In genomic region chr3:114685053-114685630, GRCh38 we compare ENCODE assay signal across 21 cellular contexts.
DNase-seq lines count a peak whose midpoint lies in the region; ATAC-seq, FAIRE-seq and TF ChIP-seq lines count a peak whose summit lies in the region.
"Had no signal": no experiment of that assay in that cellular context is flagged by ENCODE, and none has a peak within 500 bp of the region (broad histone marks: within the 10 kb centered on the region; RNA-seq: fewer than 3 reads in every experiment).

No MANE protein-coding gene starts in this region.

- POLR2A ChIA-PET in A549 (lab: Yijun Ruan, JAX), result no interaction called here

- no peak for ATAC-seq in A549
- ATAC-seq: naive thymus-derived CD8-positive, alpha-beta T cell; stimulated activated memory B cell treated with anti-CD40 and anti-IgM and Interleukin-4, amounts not matched to agents 10 μg/mL and 1 μg/mL and 100 μg/mL, for 72 hours; upper lobe of right lung had no signal

- no peak overlapping the region for H3K27ac ChIP-seq in A549
- no peak overlapping the region for H3K27ac ChIP-seq in GM23248
- H3K27ac ChIP-seq in ectodermal cell (ENCODE audit: insufficient read depth, low read depth, low read length, poor library complexity, severe bottlenecking), result peak overlapping the region; percentile 47
- H3K27ac ChIP-seq: brain microvascular endothelial cell, sigmoid colon, upper lobe of right lung had no signal

- H3K9ac ChIP-seq in GM23248 (peak overlapping the region; percentile 41), mucosa of stomach (ENCODE audit: low read length) (peak overlapping the region; percentile 18)

- H3K9me2 ChIP-seq in GM23248 (ENCODE audit: insufficient read depth), result no peaks in the 10 kb centered on the region

- peak overlapping the region; percentile 40; the same call in 1 of the 2 replicates for H2AFZ ChIP-seq in GM23248

- CTCF ChIA-PET in A549 (lab: Yijun Ruan, JAX), result interaction anchor here (2.1 kb wide), 1 partner anchor 10 kb away, joined by 6 read pairs; no protein-coding TSS in a partner anchor

- TF ChIP-seq CTCF in A549 (IDR thresholded peaks at IDR 0.05), result no peak

- H3K36me3 ChIP-seq in GM23248 (ENCODE audit: low read depth), result no peaks in the 10 kb centered on the region
- H3K36me3 ChIP-seq in ectodermal cell (ENCODE audit: control insufficient read depth, insufficient read depth, low read length), result no peaks in the 10 kb centered on the region
- H3K36me3 ChIP-seq in mucosa of stomach (ENCODE audit: control insufficient read depth, insufficient read depth, low read length), result no peaks in the 10 kb centered on the region
- H3K36me3 ChIP-seq: brain microvascular endothelial cell, sigmoid colon, upper lobe of right lung had no signal

- WGBS in A549 (ENCODE audit: missing lambda C conversion rate), result 97% methylated on average over 6 of the region's 6 CpGs
- 72% methylated on average over 6 of the region's 6 CpGs for WGBS in GM23248 (ENCODE audit: low coverage in 1 of 2, low lambda C conversion rate in 2 of 2, missing lambda C conversion rate in 2 of 2), 2 experiments
- WGBS in ectodermal cell, 2 experiments, result 83 to 98% methylated on average over 4 to 6 of the region's 6 CpGs

- H3K4me3 ChIP-seq in A549 (no peak overlapping the region), GM23248 (peak overlapping the region; percentile 43), ectodermal cell (ENCODE audit: insufficient read depth, low read depth, low read length) (no peak overlapping the region), mucosa of stomach (ENCODE audit: low read length) (no peak overlapping the region)
- H3K4me3 ChIP-seq: sigmoid colon, upper lobe of right lung had no signal

- DNase-seq in A549 (ENCODE audit: low read depth in 1 of 2, low spot score in 1 of 2) (no peak), GM23248 (peak; percentile 32), NCI-H2196 treated with DMSO at 0.1 percent for 48 hours (lab: John Stamatoyannopoulos, UW; ENCODE audit: unreplicated experiment) (no peak), NCI-H1694 treated with DMSO at 0.1 percent for 48 hours (lab: John Stamatoyannopoulos, UW) (no peak), NCI-H1930 (lab: John Stamatoyannopoulos, UW) (no peak), NCI-H345 (lab: John Stamatoyannopoulos, UW) (no peak)
- DNase-seq: activated CD4-positive, alpha-beta T cell treated with anti-CD3 and anti-CD28 coated beads for 1 hour; activated CD8-positive, alpha-beta memory T cell treated with anti-CD3 and anti-CD28 coated beads, Interleukin-2, amount 50 U/mL, for 4 hours; activated naive CD4-positive, alpha-beta T cell treated with anti-CD3 and anti-CD28 coated beads, Interleukin-2, amount 10 ng/mL, durations not matched to agents 7 days and 5 days; brain microvascular endothelial cell; glutamatergic neuron; kidney; naive thymus-derived CD8-positive, alpha-beta T cell; NCI-H2171 treated with DMSO at 0.1 percent for 48 hours; NK-92 treated with Interleukin-12 subunit alpha and Interleukin-12 subunit beta, amount 100 ng/mL, for 24 hours; sigmoid colon; T-helper 2 cell; upper lobe of right lung had no signal

- TF ChIP-seq EP300 in A549 (IDR thresholded peaks at IDR 0.05), result no peak

- H3K4me1 ChIP-seq in A549, result peaks cover 11% of the 10 kb centered on the region
- peaks cover 11% of the 10 kb centered on the region for H3K4me1 ChIP-seq in GM23248 (ENCODE audit: insufficient read depth)
- peaks cover 6% of the 10 kb centered on the region for H3K4me1 ChIP-seq in ectodermal cell (ENCODE audit: control insufficient read depth, insufficient read depth, low read length)
- H3K4me1 ChIP-seq in mucosa of stomach (ENCODE audit: control insufficient read depth, insufficient read depth, low read length), result peaks cover 11% of the 10 kb centered on the region
- H3K4me1 ChIP-seq: sigmoid colon had no signal

- no peak for TF ChIP-seq RAD21 in A549 (conservative IDR thresholded peaks at IDR 0.05 in 1 of 2, IDR thresholded peaks at IDR 0.05 in 1 of 2)

- no peak for TF ChIP-seq POLR2A in A549 (IDR thresholded peaks at IDR 0.05; ENCODE audit: low read length)

- in situ Hi-C loops in GM23248 (cut with MboI), result no loop called here

- H3F3A ChIP-seq in GM23248 (ENCODE audit: insufficient read depth), result no peaks in the 10 kb centered on the region

- peak overlapping the region; percentile 43; the same call in 1 of the 3 replicates for H3K4me2 ChIP-seq in A549
- H3K4me2 ChIP-seq in GM23248 (ENCODE audit: unreplicated experiment), result peak overlapping the region; percentile 59

- H3K9me3 ChIP-seq in A549 (no peaks in the 10 kb centered on the region), GM23248 (ENCODE audit: low read depth) (no peaks in the 10 kb centered on the region), ectodermal cell (ENCODE audit: control insufficient read depth, low read length) (no peaks in the 10 kb centered on the region), mucosa of stomach (ENCODE audit: control insufficient read depth, low read length) (no peaks in the 10 kb centered on the region)
- H3K9me3 ChIP-seq: sigmoid colon, upper lobe of right lung had no signal

- H4K20me1 ChIP-seq in GM23248 (ENCODE audit: insufficient read depth), result no peaks in the 10 kb centered on the region

- H3K79me2 ChIP-seq in GM23248 (ENCODE audit: insufficient read depth), result no peaks in the 10 kb centered on the region

- FAIRE-seq in A549 (lab: Jason Lieb, UNC), result no peak

- H3K27me3 ChIP-seq in GM23248 (replicated peaks; ENCODE audit: insufficient read depth) (no peaks in the 10 kb centered on the region), ectodermal cell (ENCODE audit: control insufficient read depth, insufficient read depth, low read length, poor library complexity, severe bottlenecking) (no peaks in the 10 kb centered on the region), mucosa of stomach (ENCODE audit: control insufficient read depth, insufficient read depth, low read length) (no peaks in the 10 kb centered on the region)
- H3K27me3 ChIP-seq: brain microvascular endothelial cell, sigmoid colon, upper lobe of right lung had no signal

TF ChIP-seq in A549, 52 proteins besides CTCF, POLR2A, EP300 and RAD21:
- TF ChIP-seq CEBPB (IDR thresholded peaks at IDR 0.05) (no peak), RCOR1 (IDR thresholded peaks at IDR 0.05; ENCODE audit: low read depth, low read length) (no peak), HDAC2 (IDR thresholded peaks at IDR 0.05) (no peak), FOXS1 (CRISPR knock-in tag; IDR thresholded peaks at IDR 0.05) (no peak), EHMT2 (IDR thresholded peaks at IDR 0.05; ENCODE audit: low read depth) (no peak), ELK1 (IDR thresholded peaks at IDR 0.05; ENCODE audit: low read depth, low read length) (no peak), HOXB5 (CRISPR knock-in tag; IDR thresholded peaks at IDR 0.05) (no peak), POLR2AphosphoS2 (conservative IDR thresholded peaks at IDR 0.05; ENCODE audit: low read length) (no peak), ZFP36 (IDR thresholded peaks at IDR 0.05; ENCODE audit: borderline replicate concordance, partially characterized antibody) (no peak)
